Comparison of ENCODE assay signal across 9 cellular contexts in genomic region chr18:23226930-23227728, GRCh38.
DNase-seq lines count a peak whose midpoint lies in the region; ATAC-seq and TF ChIP-seq lines count a peak whose summit lies in the region.
"Had no signal": no experiment of that assay in that cellular context is flagged by ENCODE, and none has a peak within 500 bp of the region (broad histone marks: within the 10 kb centered on the region; RNA-seq: fewer than 3 reads in every experiment).

No MANE protein-coding gene starts in this region.

- no peak overlapping the region for H3K4me3 Mint-ChIP-seq in activated T-cell treated with anti-CD3 and anti-CD28 coated beads, Interleukin-2, amount 50 U/mL, for 72 hours
- no peak overlapping the region for H3K4me3 Mint-ChIP-seq in activated T-cell treated with anti-CD3 and anti-CD28 coated beads, Interleukin-2, amount 50 U/mL, for 24 hours
- no peak overlapping the region for H3K4me3 Mint-ChIP-seq in MCF 10A (ENCODE audit: unreplicated experiment)

- intact Hi-C loops in MCF 10A (cut with micrococcal nuclease), result no loop called here
- intact Hi-C loops in right lobe of liver (cut with DNase I), result no loop called here

- no peak for ATAC-seq in activated T-cell treated with anti-CD3 and anti-CD28 coated beads, Interleukin-2, amount 50 U/mL, for 72 hours (replicated peaks in 1 of 2)
- peak in 3 of 4 donors; percentile 21 to 52 (median 32) for ATAC-seq in right lobe of liver
- no peak for ATAC-seq in GM21447 (IDR thresholded peaks at IDR 0.05; ENCODE audit: unreplicated experiment)
- no peak for ATAC-seq in HG03432 (IDR thresholded peaks at IDR 0.05; ENCODE audit: unreplicated experiment)

- DNase-seq in activated T-cell treated with anti-CD3 and anti-CD28 coated beads, Interleukin-2, amount 50 U/mL, for 72 hours, result no peak
- DNase-seq in activated T-cell treated with anti-CD3 and anti-CD28 coated beads, Interleukin-2, amount 50 U/mL, for 24 hours, result no peak
- DNase-seq in MCF 10A (ENCODE audit: unreplicated experiment) (peak; percentile 35), right lobe of liver (no peak), SK-N-DZ (ENCODE audit: low spot score) (no peak)
- DNase-seq: DND-41 had no signal

- 60% methylated on average over 6 of the region's 11 CpGs for WGBS in right lobe of liver (ENCODE audit: insufficient coverage, low coverage, low lambda C conversion rate, missing lambda C conversion rate)
- 40% methylated on average over 11 of the region's 11 CpGs for WGBS in urinary bladder

- peaks cover 0 to 13% of the 10 kb centered on the region in 2 donors for H3K36me3 Mint-ChIP-seq in activated T-cell treated with anti-CD3 and anti-CD28 coated beads, Interleukin-2, amount 50 U/mL, for 72 hours (ENCODE audit: insufficient read depth in 2 of 2)
- peaks cover 12% of the 10 kb centered on the region for H3K36me3 Mint-ChIP-seq in activated T-cell treated with anti-CD3 and anti-CD28 coated beads, Interleukin-2, amount 50 U/mL, for 24 hours (ENCODE audit: low read depth)
- peaks cover 11% of the 10 kb centered on the region for H3K36me3 Mint-ChIP-seq in MCF 10A (ENCODE audit: insufficient read depth, unreplicated experiment)

- H3K9me3 Mint-ChIP-seq in activated T-cell treated with anti-CD3 and anti-CD28 coated beads, Interleukin-2, amount 50 U/mL, for 72 hours, result no peaks in the 10 kb centered on the region
- peaks cover 12% of the 10 kb centered on the region for H3K9me3 Mint-ChIP-seq in activated T-cell treated with anti-CD3 and anti-CD28 coated beads, Interleukin-2, amount 50 U/mL, for 24 hours
- H3K9me3 Mint-ChIP-seq in MCF 10A (ENCODE audit: unreplicated experiment), result no peaks in the 10 kb centered on the region

- peaks cover 70% of the 10 kb centered on the region for H3K4me1 Mint-ChIP-seq in activated T-cell treated with anti-CD3 and anti-CD28 coated beads, Interleukin-2, amount 50 U/mL, for 72 hours (ENCODE audit: low read depth)
- H3K4me1 Mint-ChIP-seq in activated T-cell treated with anti-CD3 and anti-CD28 coated beads, Interleukin-2, amount 50 U/mL, for 24 hours (ENCODE audit: low read depth), result peaks cover 60% of the 10 kb centered on the region
- peaks cover 10% of the 10 kb centered on the region for H3K4me1 Mint-ChIP-seq in MCF 10A (ENCODE audit: insufficient read depth, unreplicated experiment)

- H3K27ac ChIP-seq in right lobe of liver (peak overlapping the region; percentile 16 to 43 (median 25)), urinary bladder (ENCODE audit: low read depth) (peak overlapping the region; percentile 61)

- H3K36me3 ChIP-seq in right lobe of liver (no peaks in the 10 kb centered on the region), urinary bladder (ENCODE audit: insufficient read depth) (no peaks in the 10 kb centered on the region)

- no TSS peak for BruUV-seq in MCF 10A (replicated peaks; lab: Mats Ljungman, UMichigan)

- peak overlapping the region; percentile 46 for H3K27ac Mint-ChIP-seq in activated T-cell treated with anti-CD3 and anti-CD28 coated beads, Interleukin-2, amount 50 U/mL, for 72 hours
- H3K27ac Mint-ChIP-seq in activated T-cell treated with anti-CD3 and anti-CD28 coated beads, Interleukin-2, amount 50 U/mL, for 24 hours, result no peak overlapping the region
- no peak overlapping the region for H3K27ac Mint-ChIP-seq in MCF 10A (ENCODE audit: low read depth, unreplicated experiment)

- no peaks in the 10 kb centered on the region for H3K27me3 ChIP-seq in right lobe of liver

- CTCF ChIA-PET in MCF 10A (lab: Yijun Ruan, JAX), result interaction anchor here (0.6 to 1.1 kb wide), 4 partner anchors 10 to 424 kb away, joined by 3 to 7 read pairs (median 4); no protein-coding TSS in a partner anchor

- POLR2A ChIA-PET in MCF 10A (lab: Yijun Ruan, JAX), result no interaction called here

- no peaks in the 10 kb centered on the region for H3K9me3 ChIP-seq in right lobe of liver

- TF ChIP-seq CTCF in MCF 10A (IDR thresholded peaks at IDR 0.05; ENCODE audit: unreplicated experiment) (no peak), right lobe of liver (IDR thresholded peaks at IDR 0.05) (no peak)

- H3K4me1 ChIP-seq in right lobe of liver (peaks cover 0 to 6% (median 0%) of the 10 kb centered on the region in 4 donors), urinary bladder (ENCODE audit: insufficient read depth) (no peaks in the 10 kb centered on the region)

- no peak for TF ChIP-seq POLR2A in right lobe of liver (IDR thresholded peaks at IDR 0.05)

- H3K4me3 ChIP-seq in right lobe of liver (no peak overlapping the region), urinary bladder (ENCODE audit: low read depth, low read length) (no peak overlapping the region)

- no peaks in the 10 kb centered on the region for H3K27me3 Mint-ChIP-seq in activated T-cell treated with anti-CD3 and anti-CD28 coated beads, Interleukin-2, amount 50 U/mL, for 72 hours (ENCODE audit: low read depth)
- no peaks in the 10 kb centered on the region for H3K27me3 Mint-ChIP-seq in activated T-cell treated with anti-CD3 and anti-CD28 coated beads, Interleukin-2, amount 50 U/mL, for 24 hours
- no peaks in the 10 kb centered on the region for H3K27me3 Mint-ChIP-seq in MCF 10A (ENCODE audit: insufficient read depth, unreplicated experiment)

Comparison
In these comparisons a context has a peak if more than half of its experiments do, and no peak if none do; other contexts are left out.
1. ATAC-seq: peak in right lobe of liver (3 of 4); none in activated T-cell treated with anti-CD3 and anti-CD28 coated beads, Interleukin-2, amount 50 U/mL, for 72 hours (0 of 2), GM21447 (single experiment) and HG03432 (single experiment).